ENCODE assay signal across 9 cellular contexts in genomic region chr19:55579766-55580621, GRCh38. TPM values are rescaled to one million over a fixed set of nuclear protein-coding genes. Genes with fewer than 3 reads are reported as not detected.
A peak's percentile ranks its signal among the peaks of the same experiment; 100 is the strongest.
DNase-seq lines count a peak whose midpoint lies in the region; ATAC-seq and TF ChIP-seq lines count a peak whose summit lies in the region.
"Had no signal": no experiment of that assay in that cellular context is flagged by ENCODE, and none has a peak within 500 bp of the region (broad histone marks: within the 10 kb centered on the region; RNA-seq: fewer than 3 reads in every experiment).

No MANE protein-coding gene starts in this region.

- TF ChIP-seq CTCF in BJ (IDR thresholded peaks at IDR 0.05; ENCODE audit: insufficient read depth, low read depth, low read length): no peak
- no peak for TF ChIP-seq CTCF in WERI-Rb-1 (IDR thresholded peaks at IDR 0.05; ENCODE audit: low read depth, low read length)
- TF ChIP-seq CTCF in fibroblast of villous mesenchyme (IDR thresholded peaks at IDR 0.05; ENCODE audit: insufficient read depth, low read depth, low read length): no peak
- no peak for TF ChIP-seq CTCF in omental fat pad (IDR thresholded peaks at IDR 0.05)

- CTCF ChIA-PET in BJ (lab: Yijun Ruan, JAX): interaction anchor here (0.7 kb wide), 1 partner anchor 112 kb away, joined by 3 read pairs; no protein-coding TSS in a partner anchor

- no peaks in the 10 kb centered on the region for H3K9me3 ChIP-seq in WERI-Rb-1 (ENCODE audit: severe bottlenecking)

- POLR2A ChIA-PET in BJ (lab: Charles Lee): no interaction called here

- H3K4me3 ChIP-seq in BJ (ENCODE audit: low read depth, low read length): peak overlapping the region; percentile 97
- H3K4me3 ChIP-seq in WERI-Rb-1 (ENCODE audit: low read depth, low read length): peak overlapping the region; percentile 95
- H3K4me3 ChIP-seq in fibroblast of villous mesenchyme (ENCODE audit: low read depth, low read length): peak overlapping the region; percentile 88

- H3K27ac ChIP-seq in WERI-Rb-1: peak overlapping the region; percentile 90

- DNase-seq in BJ (ENCODE audit: low read depth): no peak
- DNase-seq in WERI-Rb-1: peak; percentile 27
- DNase-seq in fibroblast of villous mesenchyme (ENCODE audit: low read depth): peak; percentile 43
- DNase-seq in omental fat pad (ENCODE audit: low spot score): no peak
- no peak for DNase-seq in activated gamma-delta T cell (lab: John Stamatoyannopoulos, UW)

- H3K27me3 ChIP-seq in BJ (ENCODE audit: control insufficient read depth, insufficient read depth, low read length): no peaks in the 10 kb centered on the region
- H3K27me3 ChIP-seq in WERI-Rb-1 (ENCODE audit: insufficient read depth, low read depth, severe bottlenecking): no peaks in the 10 kb centered on the region

- H3K36me3 ChIP-seq in BJ (ENCODE audit: control insufficient read depth, insufficient read depth, low read length) (peaks cover 3% of the 10 kb centered on the region), WERI-Rb-1 (peaks cover 18% of the 10 kb centered on the region)

- ATAC-seq in GM21529 (IDR thresholded peaks at IDR 0.05; ENCODE audit: unreplicated experiment): peak; percentile 23
- ATAC-seq in omental fat pad (ENCODE audit: low FRiP score): peak; percentile 41
- no peak for ATAC-seq in GM19023 (IDR thresholded peaks at IDR 0.05; ENCODE audit: unreplicated experiment)
- no peak for ATAC-seq in GM18907 (IDR thresholded peaks at IDR 0.05; ENCODE audit: unreplicated experiment)

RNA-seq across cellular contexts. Expression of gene ZNF579, which starts 0.7 kb away (rescaled TPM):
- polyA plus RNA-seq in BJ (2011; rRNA removed): 2.6 and 3.8 TPM in 2 replicates
- 4.2 and 10.1 TPM in 2 replicates for polyA minus RNA-seq in BJ (2011; rRNA and poly(A)+ RNA removed)
- 5.6 and 7.7 TPM in 2 replicates for total RNA-seq in fibroblast of villous mesenchyme
- total RNA-seq in omental fat pad: 1 to 10 TPM; 1.3 to 4.0 (median 2.3) TPM

RNA-seq across cellular contexts. Expression of gene FIZ1, which starts 19.3 kb away (rescaled TPM):
- polyA plus RNA-seq in BJ (2011; rRNA removed): 3.7 and 4.0 TPM in 2 replicates
- 2.3 and 2.5 TPM in 2 replicates for polyA minus RNA-seq in BJ (2011; rRNA and poly(A)+ RNA removed)
- total RNA-seq in fibroblast of villous mesenchyme (4.3 and 5.2 TPM in 2 replicates), omental fat pad (1 to 10 TPM; 4.2 to 7.1 (median 5.0) TPM)

RNA-seq across cellular contexts. Expression of gene ZNF524, which starts 20.1 kb away (rescaled TPM):
- polyA plus RNA-seq in BJ (2011; rRNA removed): 7.8 TPM in 2 replicates
- polyA minus RNA-seq in BJ (2011; rRNA and poly(A)+ RNA removed): 2.3 and 2.7 TPM in 2 replicates
- total RNA-seq in fibroblast of villous mesenchyme (4.7 and 6.4 TPM in 2 replicates), omental fat pad (10 to 100 TPM; 15.6 to 27.5 (median 17.4) TPM)

RNA-seq across cellular contexts. Expression of gene ZNF865, which starts 25.5 kb away (rescaled TPM):
- 1.2 and 1.4 TPM in 2 replicates for polyA plus RNA-seq in BJ (2011; rRNA removed)
- 1.3 and 1.6 TPM in 2 replicates for polyA minus RNA-seq in BJ (2011; rRNA and poly(A)+ RNA removed)
- 1.3 and 1.9 TPM in 2 replicates for total RNA-seq in fibroblast of villous mesenchyme
- total RNA-seq in omental fat pad: 1 to 10 TPM; 2.2 to 6.3 (median 3.8) TPM

RNA-seq across cellular contexts. Expression of gene SBK3, which starts 34.7 kb away (rescaled TPM):
- 0.06 and 0.11 TPM in 2 replicates for polyA plus RNA-seq in BJ (2011; rRNA removed)
- not detected in 2 replicates for polyA minus RNA-seq in BJ (2011; rRNA and poly(A)+ RNA removed)
- total RNA-seq in fibroblast of villous mesenchyme (under 0.01 TPM in 2 replicates), omental fat pad (1 to 10 TPM in 1 of 4 donors, under 1 TPM in 2, not detected in 1; 0.36 to 1.5 (median 0.79) TPM)
- total RNA-seq: M059J had no signal

Comparison
In these comparisons a context has a peak if more than half of its experiments do, and no peak if none do; other contexts are left out.
1. DNase-seq: peak in WERI-Rb-1 (single experiment) and fibroblast of villous mesenchyme (single experiment); none in BJ (single experiment), omental fat pad (single experiment) and activated gamma-delta T cell (single experiment).
2. ATAC-seq: peak in GM21529 (single experiment) and omental fat pad (single experiment); none in GM19023 (single experiment) and GM18907 (single experiment).
3. Peak in every context shown above with its lines, with median percentiles within 50 percentile points of each other: H3K4me3 ChIP-seq.